ENCODE assay signal across 21 cellular contexts in the genomic region with DNA sequence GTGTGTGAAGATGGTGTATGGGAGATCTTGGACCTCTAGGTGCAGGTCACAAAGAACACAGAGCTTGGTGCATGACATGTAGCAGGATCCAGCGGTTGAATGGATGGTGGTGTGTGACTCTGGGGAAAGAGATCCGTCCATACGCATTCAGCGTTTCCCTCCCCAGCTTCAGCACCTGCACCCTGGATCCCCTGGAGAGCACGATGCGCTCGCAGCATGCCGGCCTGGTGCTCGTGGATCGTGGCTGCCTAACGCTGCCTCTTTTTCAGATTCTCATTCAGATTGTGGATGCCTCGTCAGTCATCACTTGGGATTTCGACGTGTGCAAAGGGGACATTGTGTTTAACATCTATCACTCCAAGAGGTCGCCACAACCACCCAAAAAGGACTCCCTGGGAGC.
DNase-seq lines count a peak whose midpoint lies in the region; ATAC-seq and TF ChIP-seq lines count a peak whose summit lies in the region.
"Had no signal": no experiment of that assay in that cellular context is flagged by ENCODE, and none has a peak within 500 bp of the region (broad histone marks: within the 10 kb centered on the region; RNA-seq: fewer than 3 reads in every experiment).

No MANE protein-coding gene starts in this region.

- H3K79me2 ChIP-seq in SU-DHL-6 (ENCODE audit: insufficient read depth, low read length), result no peaks in the 10 kb centered on the region

- H3K27ac ChIP-seq in SU-DHL-6 (ENCODE audit: low read depth, low read length) (peak overlapping the region; percentile 77), mucosa of rectum (ENCODE audit: low read depth in 2 of 2, low read length in 2 of 2) (peak overlapping the region; percentile 55 to 64), temporal lobe (ENCODE audit: low read depth, low read length) (peak overlapping the region; percentile 90)
- H3K27ac ChIP-seq: SJSA1, vagina, VCaP had no signal

- H3K36me3 Mint-ChIP-seq in activated naive CD8-positive, alpha-beta T cell treated with anti-CD3 and anti-CD28 coated beads, Interleukin-2, amount 10 ng/mL, durations not matched to agents 7 days and 5 days, result peaks cover 47% of the 10 kb centered on the region
- H3K36me3 Mint-ChIP-seq in activated naive CD8-positive, alpha-beta T cell treated with anti-CD3 and anti-CD28 coated beads for 36 hours, result peaks cover 20% of the 10 kb centered on the region

- no peak overlapping the region for H3K4me3 ChIP-seq in SU-DHL-6 (ENCODE audit: insufficient read depth, low read length, poor library complexity, severe bottlenecking)
- H3K4me3 ChIP-seq in mucosa of rectum (ENCODE audit: low read length in 2 of 2), result no peak overlapping the region
- H3K4me3 ChIP-seq: Peyer's patch, SJSA1, vagina had no signal

- no peak overlapping the region for H3K4me3 Mint-ChIP-seq in activated naive CD8-positive, alpha-beta T cell treated with anti-CD3 and anti-CD28 coated beads, Interleukin-2, amount 10 ng/mL, durations not matched to agents 7 days and 5 days
- H3K4me3 Mint-ChIP-seq in activated naive CD8-positive, alpha-beta T cell treated with anti-CD3 and anti-CD28 coated beads for 36 hours, result no peak overlapping the region
- H3K4me3 Mint-ChIP-seq: natural killer cell treated with Interleukin-12 subunit alpha and Interleukin-12 subunit beta and Interleukin-15 and Interleukin-18, amount 100 ng/mL, for 72 hours had no signal

- DNase-seq in activated naive CD8-positive, alpha-beta T cell treated with anti-CD3 and anti-CD28 coated beads, Interleukin-2, amount 10 ng/mL, durations not matched to agents 7 days and 5 days, result no peak
- no peak for DNase-seq in activated naive CD8-positive, alpha-beta T cell treated with anti-CD3 and anti-CD28 coated beads for 36 hours
- DNase-seq in hypothalamus (lab: John Stamatoyannopoulos, UW) (no peak), NCI-H1930 (lab: John Stamatoyannopoulos, UW) (no peak)
- DNase-seq: 8988T; activated CD4-positive, alpha-beta T cell treated with anti-CD3 and anti-CD28 coated beads, Interleukin-2, amount 50 U/mL, for 4 hours; activated gamma-delta T cell; left cardiac atrium; NCI-H187; stimulated activated CD4-positive, alpha-beta T cell treated with anti-CD3 and anti-CD28 coated beads, Interleukin-2, amount 100 ng/mL, for 48 hours; T-helper 2 cell had no signal

- peak overlapping the region; percentile 50 for H3K4me2 ChIP-seq in SU-DHL-6 (ENCODE audit: low read depth, low read length, poor library complexity, severe bottlenecking)

- peaks cover 10% of the 10 kb centered on the region for H3K4me1 Mint-ChIP-seq in activated naive CD8-positive, alpha-beta T cell treated with anti-CD3 and anti-CD28 coated beads, Interleukin-2, amount 10 ng/mL, durations not matched to agents 7 days and 5 days
- no peaks in the 10 kb centered on the region for H3K4me1 Mint-ChIP-seq in activated naive CD8-positive, alpha-beta T cell treated with anti-CD3 and anti-CD28 coated beads for 36 hours

- no peaks in the 10 kb centered on the region for H4K20me1 ChIP-seq in SU-DHL-6 (ENCODE audit: low read depth, low read length)

- no peaks in the 10 kb centered on the region for H3K9me3 Mint-ChIP-seq in activated naive CD8-positive, alpha-beta T cell treated with anti-CD3 and anti-CD28 coated beads, Interleukin-2, amount 10 ng/mL, durations not matched to agents 7 days and 5 days
- no peaks in the 10 kb centered on the region for H3K9me3 Mint-ChIP-seq in activated naive CD8-positive, alpha-beta T cell treated with anti-CD3 and anti-CD28 coated beads for 36 hours
- H3K9me3 Mint-ChIP-seq: natural killer cell treated with Interleukin-12 subunit alpha and Interleukin-12 subunit beta and Interleukin-15 and Interleukin-18, amount 100 ng/mL, for 72 hours had no signal

- peaks cover 6 to 22% of the 10 kb centered on the region in 2 donors for H3K4me1 ChIP-seq in mucosa of rectum (ENCODE audit: control insufficient read depth in 2 of 2, insufficient read depth in 2 of 2, low read length in 2 of 2)

- H3K36me3 ChIP-seq in SU-DHL-6 (ENCODE audit: low read length) (no peaks in the 10 kb centered on the region), mucosa of rectum (ENCODE audit: control insufficient read depth in 2 of 2, insufficient read depth in 2 of 2, low read length in 2 of 2) (peaks cover 61 to 80% of the 10 kb centered on the region in 2 donors)

- H3K27ac Mint-ChIP-seq in activated naive CD8-positive, alpha-beta T cell treated with anti-CD3 and anti-CD28 coated beads, Interleukin-2, amount 10 ng/mL, durations not matched to agents 7 days and 5 days, result peak overlapping the region; percentile 46
- no peak overlapping the region for H3K27ac Mint-ChIP-seq in activated naive CD8-positive, alpha-beta T cell treated with anti-CD3 and anti-CD28 coated beads for 36 hours
- H3K27ac Mint-ChIP-seq: natural killer cell treated with Interleukin-12 subunit alpha and Interleukin-12 subunit beta and Interleukin-15 and Interleukin-18, amount 100 ng/mL, for 72 hours; progenitor cell of endocrine pancreas had no signal

- H3K9me3 ChIP-seq in SU-DHL-6 (ENCODE audit: insufficient read depth, low read length), result no peaks in the 10 kb centered on the region
- no peaks in the 10 kb centered on the region for H3K9me3 ChIP-seq in mucosa of rectum (ENCODE audit: control insufficient read depth in 2 of 2, low read length in 2 of 2)
- H3K9me3 ChIP-seq: Peyer's patch, SJSA1, vagina had no signal

- POLR2A ChIA-PET in activated naive CD8-positive, alpha-beta T cell treated with anti-CD3 and anti-CD28 coated beads, Interleukin-2, amount 10 ng/mL, durations not matched to agents 7 days and 5 days (lab: Charles Lee), result no interaction called here

- H3K9me2 ChIP-seq in SU-DHL-6 (replicated peaks; ENCODE audit: insufficient read depth, low read length), result no peaks in the 10 kb centered on the region

- no peak overlapping the region for H2AFZ ChIP-seq in SU-DHL-6 (ENCODE audit: low read depth, low read length, severe bottlenecking)

- H3K27me3 Mint-ChIP-seq in activated naive CD8-positive, alpha-beta T cell treated with anti-CD3 and anti-CD28 coated beads, Interleukin-2, amount 10 ng/mL, durations not matched to agents 7 days and 5 days, result no peaks in the 10 kb centered on the region
- no peaks in the 10 kb centered on the region for H3K27me3 Mint-ChIP-seq in activated naive CD8-positive, alpha-beta T cell treated with anti-CD3 and anti-CD28 coated beads for 36 hours
- H3K27me3 Mint-ChIP-seq: natural killer cell treated with Interleukin-12 subunit alpha and Interleukin-12 subunit beta and Interleukin-15 and Interleukin-18, amount 100 ng/mL, for 72 hours; progenitor cell of endocrine pancreas had no signal

- no peak for ATAC-seq in activated naive CD8-positive, alpha-beta T cell treated with anti-CD3 and anti-CD28 coated beads, Interleukin-2, amount 10 ng/mL, durations not matched to agents 7 days and 5 days (ENCODE audit: low read depth)
- no peak for ATAC-seq in GM18867 (IDR thresholded peaks at IDR 0.05; ENCODE audit: unreplicated experiment)
- ATAC-seq: left cardiac atrium; natural killer cell treated with Interleukin-12 subunit alpha and Interleukin-12 subunit beta and Interleukin-15 and Interleukin-18, amount 100 ng/mL, for 72 hours had no signal

- H3F3A ChIP-seq in SU-DHL-6 (ENCODE audit: insufficient read depth), result 0 out of 2 replicates have a peak, but pooled peaks cover 5% of the 10 kb centered on the region

- H3K27me3 ChIP-seq in SU-DHL-6 (ENCODE audit: low read length) (no peaks in the 10 kb centered on the region), mucosa of rectum (ENCODE audit: control insufficient read depth in 2 of 2, insufficient read depth in 2 of 2, low read length in 2 of 2) (no peaks in the 10 kb centered on the region)
- H3K27me3 ChIP-seq: Peyer's patch, SJSA1, vagina had no signal

- TF ChIP-seq CTCF in SU-DHL-6 (IDR thresholded peaks at IDR 0.05; ENCODE audit: insufficient read depth, low read length, poor library complexity, severe bottlenecking), result no peak

- H3K9ac ChIP-seq in SU-DHL-6 (ENCODE audit: low read length) (peak overlapping the region; percentile 35; the same call in 1 of the 2 replicates), mucosa of rectum (ENCODE audit: low read depth in 1 of 2, low read length in 2 of 2) (no peak overlapping the region)
